Comparison of ENCODE assay signal across 18 cellular contexts in genomic region chr13:44819762-44820161, GRCh38.
A peak's percentile ranks its signal among the peaks of the same experiment; 100 is the strongest.
DNase-seq lines count a peak whose midpoint lies in the region; ATAC-seq and TF ChIP-seq lines count a peak whose summit lies in the region.
"Had no signal": no experiment of that assay in that cellular context is flagged by ENCODE, and none has a peak within 500 bp of the region (broad histone marks: within the 10 kb centered on the region; RNA-seq: fewer than 3 reads in every experiment).

No MANE protein-coding gene starts in this region.

- H3K4me3 Mint-ChIP-seq in activated T-cell treated with anti-CD3 and anti-CD28 coated beads, Interleukin-2, amount 50 U/mL, for 24 hours = no peak overlapping the region
- no peak overlapping the region for H3K4me3 Mint-ChIP-seq in Calu3 (ENCODE audit: low read depth, unreplicated experiment)

- BruUV-seq in Calu3 (replicated peaks; lab: Mats Ljungman, UMichigan) = no TSS peak

- peaks cover 76% of the 10 kb centered on the region for H3K4me1 ChIP-seq in SJSA1 (replicated peaks)

- H3K4me3 ChIP-seq in SJSA1 = no peak overlapping the region
- H3K4me3 ChIP-seq: SK-N-MC had no signal

- H3K27me3 ChIP-seq in SJSA1 (replicated peaks) = no peaks in the 10 kb centered on the region

- H3K27me3 Mint-ChIP-seq in activated T-cell treated with anti-CD3 and anti-CD28 coated beads, Interleukin-2, amount 50 U/mL, for 24 hours = peaks cover 25% of the 10 kb centered on the region
- no peaks in the 10 kb centered on the region for H3K27me3 Mint-ChIP-seq in Calu3 (ENCODE audit: unreplicated experiment)

- H3K36me3 ChIP-seq in SJSA1 = no peaks in the 10 kb centered on the region

- intact Hi-C loops in Calu3 (cut with micrococcal nuclease; ENCODE audit: unreplicated experiment) = loop anchor here (10.0 kb wide), 2 partner anchors 55 to 105 kb away; no protein-coding TSS in a partner anchor

- DNase-seq in activated T-cell treated with anti-CD3 and anti-CD28 coated beads, Interleukin-2, amount 50 U/mL, for 24 hours = no peak
- DNase-seq in activated T-cell treated with anti-CD3 and anti-CD28 coated beads, Interleukin-2, amount 50 U/mL, for 1 hour = no peak
- DNase-seq in Calu3 = no peak
- DNase-seq in SJSA1 (ENCODE audit: low read depth in 1 of 2, low spot score in 2 of 2) = peak in 1 of 2 experiments; percentile 49
- DNase-seq in iris pigment epithelial cell (ENCODE audit: low read depth) = peak; percentile 31
- DNase-seq in activated CD8-positive, alpha-beta memory T cell treated with anti-CD3 and anti-CD28 coated beads, Interleukin-2, amount 50 U/mL, for 4 hours = no peak
- DNase-seq: C1 segment of cervical spinal cord, GDM1, MM.1S, NCI-H1092, NCI-H1436 treated with DMSO at 0.1 percent for 48 hours, NCI-H2171, NCI-H526, Right ventricle myocardium superior had no signal

- H3K27ac ChIP-seq in SJSA1 = peak overlapping the region; percentile 56
- H3K27ac ChIP-seq: SK-N-MC had no signal

- H3K36me3 Mint-ChIP-seq in activated T-cell treated with anti-CD3 and anti-CD28 coated beads, Interleukin-2, amount 50 U/mL, for 24 hours (ENCODE audit: low read depth) = no peaks in the 10 kb centered on the region
- H3K36me3 Mint-ChIP-seq in Calu3 (ENCODE audit: insufficient read depth, unreplicated experiment) = no peaks in the 10 kb centered on the region

- no peak for TF ChIP-seq CTCF in Calu3 (IDR thresholded peaks at IDR 0.05; ENCODE audit: unreplicated experiment)

- H3K9me3 ChIP-seq in SJSA1 (replicated peaks) = no peaks in the 10 kb centered on the region

- H3K27ac Mint-ChIP-seq in activated T-cell treated with anti-CD3 and anti-CD28 coated beads, Interleukin-2, amount 50 U/mL, for 24 hours = peak overlapping the region; percentile 51
- H3K27ac Mint-ChIP-seq in Calu3 (ENCODE audit: unreplicated experiment) = peak overlapping the region; percentile 89

- H3K4me1 Mint-ChIP-seq in activated T-cell treated with anti-CD3 and anti-CD28 coated beads, Interleukin-2, amount 50 U/mL, for 24 hours (ENCODE audit: low read depth) = peaks cover 29% of the 10 kb centered on the region
- peaks cover 49% of the 10 kb centered on the region for H3K4me1 Mint-ChIP-seq in Calu3 (ENCODE audit: low read depth, unreplicated experiment)

- ATAC-seq in HG02852 (IDR thresholded peaks at IDR 0.05; ENCODE audit: unreplicated experiment) = no peak
- ATAC-seq in GM18519 (IDR thresholded peaks at IDR 0.05; ENCODE audit: low FRiP score, unreplicated experiment) = no peak
- ATAC-seq: Panc1 had no signal

- H3K9me3 Mint-ChIP-seq in activated T-cell treated with anti-CD3 and anti-CD28 coated beads, Interleukin-2, amount 50 U/mL, for 24 hours = no peaks in the 10 kb centered on the region
- H3K9me3 Mint-ChIP-seq in Calu3 (ENCODE audit: low read depth, unreplicated experiment) = no peaks in the 10 kb centered on the region

- CTCF ChIA-PET in Calu3 (lab: Charles Lee) = no interaction called here
